ENCODE assay signal across 25 cellular contexts in genomic region chr7:123650595-123650994, GRCh38. TPM values are rescaled to one million over a fixed set of nuclear protein-coding genes. Genes with fewer than 3 reads are reported as not detected.
"Had no signal": no experiment of that assay in that cellular context is flagged by ENCODE, and none has a peak within 500 bp of the region (broad histone marks: within the 10 kb centered on the region; RNA-seq: fewer than 3 reads in every experiment).

No MANE protein-coding gene starts in this region.

- DNase-seq: activated CD4-positive, alpha-beta memory T cell treated with anti-CD3 and anti-CD28 coated beads, Interleukin-2, amount 10 ng/mL, durations not matched to agents 7 days and 5 days; activated CD4-positive, alpha-beta T cell treated with anti-CD3 and anti-CD28 coated beads for 48 hours; activated CD4-positive, CD25-positive, alpha-beta regulatory T cell; activated CD8-positive, alpha-beta memory T cell treated with anti-CD3 and anti-CD28 coated beads, Interleukin-2, amount 10 ng/mL, durations not matched to agents 7 days and 5 days; activated naive CD4-positive, alpha-beta T cell; activated naive CD8-positive, alpha-beta T cell treated with anti-CD3 and anti-CD28 coated beads for 36 hours; amniotic stem cell; body of pancreas; central memory CD4-positive, alpha-beta T cell; dorsolateral prefrontal cortex; foreskin fibroblast; glutamatergic neuron; kidney; left lung; naive thymus-derived CD4-positive, alpha-beta T cell; posterior cingulate gyrus; retina; T-helper 2 cell had no signal

- H3K4me3 ChIP-seq: body of pancreas, dorsolateral prefrontal cortex, left lung, tibial nerve, vagina had no signal

- H3K9me3 Mint-ChIP-seq: activated CD4-positive, alpha-beta memory T cell treated with anti-CD3 and anti-CD28 coated beads, Interleukin-2, amount 10 ng/mL, durations not matched to agents 7 days and 5 days; activated naive CD8-positive, alpha-beta T cell treated with anti-CD3 and anti-CD28 coated beads for 36 hours; memory B cell; stimulated activated naive CD8-positive, alpha-beta T cell treated with anti-CD3 and anti-CD28 coated beads, Interleukin-15, Interleukin-2, amounts not matched to agents 100 ng/mL and 50 ng/mL, for 24 hours had no signal

- H3K36me3 ChIP-seq: left lung, tibial nerve, vagina had no signal

- H3K4me1 Mint-ChIP-seq: activated CD4-positive, alpha-beta memory T cell treated with anti-CD3 and anti-CD28 coated beads, Interleukin-2, amount 10 ng/mL, durations not matched to agents 7 days and 5 days; activated CD8-positive, alpha-beta memory T cell treated with anti-CD3 and anti-CD28 coated beads, Interleukin-2, amount 10 ng/mL, durations not matched to agents 7 days and 5 days; activated naive CD8-positive, alpha-beta T cell treated with anti-CD3 and anti-CD28 coated beads for 36 hours; memory B cell; naive thymus-derived CD4-positive, alpha-beta T cell had no signal

- ATAC-seq: activated CD8-positive, alpha-beta memory T cell treated with anti-CD3 and anti-CD28 coated beads, Interleukin-2, amount 10 ng/mL, durations not matched to agents 7 days and 5 days; body of pancreas; left lung; naive thymus-derived CD4-positive, alpha-beta T cell had no signal

- H3K27ac ChIP-seq: body of pancreas, dorsolateral prefrontal cortex, epithelial cell of prostate, left lung, tibial nerve, vagina had no signal

- FAIRE-seq: colon, kidney had no signal

- H3K27ac Mint-ChIP-seq: activated CD4-positive, alpha-beta memory T cell treated with anti-CD3 and anti-CD28 coated beads, Interleukin-2, amount 10 ng/mL, durations not matched to agents 7 days and 5 days; activated CD8-positive, alpha-beta memory T cell treated with anti-CD3 and anti-CD28 coated beads, Interleukin-2, amount 10 ng/mL, durations not matched to agents 7 days and 5 days; activated naive CD8-positive, alpha-beta T cell treated with anti-CD3 and anti-CD28 coated beads for 36 hours; memory B cell; naive thymus-derived CD4-positive, alpha-beta T cell; stimulated activated naive CD8-positive, alpha-beta T cell treated with anti-CD3 and anti-CD28 coated beads, Interleukin-15, Interleukin-2, amounts not matched to agents 100 ng/mL and 50 ng/mL, for 24 hours had no signal

- H3K4me1 ChIP-seq: left lung, tibial nerve, vagina had no signal

- H3K36me3 Mint-ChIP-seq: activated CD8-positive, alpha-beta memory T cell treated with anti-CD3 and anti-CD28 coated beads, Interleukin-2, amount 10 ng/mL, durations not matched to agents 7 days and 5 days; activated naive CD8-positive, alpha-beta T cell treated with anti-CD3 and anti-CD28 coated beads for 36 hours; memory B cell had no signal

- H3K9me3 ChIP-seq: body of pancreas, left lung, tibial nerve, vagina had no signal

- H3K4me3 Mint-ChIP-seq: activated CD4-positive, alpha-beta memory T cell treated with anti-CD3 and anti-CD28 coated beads, Interleukin-2, amount 10 ng/mL, durations not matched to agents 7 days and 5 days; activated CD8-positive, alpha-beta memory T cell treated with anti-CD3 and anti-CD28 coated beads, Interleukin-2, amount 10 ng/mL, durations not matched to agents 7 days and 5 days; activated naive CD8-positive, alpha-beta T cell treated with anti-CD3 and anti-CD28 coated beads for 36 hours; memory B cell; naive thymus-derived CD4-positive, alpha-beta T cell; stimulated activated naive CD8-positive, alpha-beta T cell treated with anti-CD3 and anti-CD28 coated beads, Interleukin-15, Interleukin-2, amounts not matched to agents 100 ng/mL and 50 ng/mL, for 24 hours had no signal

- H3K27me3 ChIP-seq: body of pancreas, dorsolateral prefrontal cortex, left lung, tibial nerve, vagina had no signal

RNA-seq across cellular contexts. Expression of gene LMOD2, which starts 5.1 kb away (rescaled TPM):
- total RNA-seq: activated CD4-positive, alpha-beta memory T cell treated with anti-CD3 and anti-CD28 coated beads, Interleukin-2, amount 10 ng/mL, durations not matched to agents 7 days and 5 days; activated CD8-positive, alpha-beta memory T cell treated with anti-CD3 and anti-CD28 coated beads, Interleukin-2, amount 10 ng/mL, durations not matched to agents 7 days and 5 days; activated naive CD8-positive, alpha-beta T cell treated with anti-CD3 and anti-CD28 coated beads for 36 hours; body of pancreas; dorsolateral prefrontal cortex; kidney; left lung; mucosa of gallbladder; naive thymus-derived CD4-positive, alpha-beta T cell; tibial nerve; vagina had no signal

RNA-seq across cellular contexts. Expression of gene ASB15, which starts 49.0 kb away (rescaled TPM):
- total RNA-seq: activated CD4-positive, alpha-beta memory T cell treated with anti-CD3 and anti-CD28 coated beads, Interleukin-2, amount 10 ng/mL, durations not matched to agents 7 days and 5 days; activated CD8-positive, alpha-beta memory T cell treated with anti-CD3 and anti-CD28 coated beads, Interleukin-2, amount 10 ng/mL, durations not matched to agents 7 days and 5 days; activated naive CD8-positive, alpha-beta T cell treated with anti-CD3 and anti-CD28 coated beads for 36 hours; body of pancreas; dorsolateral prefrontal cortex; kidney; left lung; mucosa of gallbladder; naive thymus-derived CD4-positive, alpha-beta T cell; tibial nerve; vagina had no signal
